In the genomic region with DNA sequence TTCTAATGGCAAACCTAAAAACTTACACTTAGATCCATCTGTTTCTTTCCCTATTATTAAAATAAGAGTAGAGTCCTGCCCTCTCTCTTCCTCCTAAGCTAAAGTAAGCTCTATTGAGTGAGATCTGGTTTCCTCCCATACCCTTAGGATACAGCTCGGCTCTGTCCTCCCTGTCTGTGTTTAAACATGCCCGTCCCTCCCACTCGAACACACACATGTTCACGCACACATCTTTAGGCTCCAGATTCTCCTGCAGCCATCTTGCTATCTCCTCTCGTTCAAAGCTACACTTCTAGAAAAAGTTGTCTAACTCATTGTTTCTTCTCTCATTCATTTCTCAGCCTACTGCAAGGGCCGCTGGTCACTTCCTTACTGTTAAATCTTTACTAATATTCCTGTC, we compare ENCODE assay signal across 1 cellular context.
TF ChIP-seq lines count a peak whose summit lies in the region.

No MANE protein-coding gene starts in this region.

TF ChIP-seq in WTC11, 78 proteins besides CTCF, POLR2A, EP300 and RAD21 (continued from another document):
- TF ChIP-seq FOXP1 (CRISPR knock-in tag; IDR thresholded peaks at IDR 0.05; ENCODE audit: borderline replicate concordance) (no peak), SP1 (CRISPR knock-in tag; conservative IDR thresholded peaks at IDR 0.05) (no peak), TCF7 (CRISPR knock-in tag; IDR thresholded peaks at IDR 0.05; ENCODE audit: low read depth) (no peak), ZNF396 (CRISPR knock-in tag; IDR thresholded peaks at IDR 0.05; ENCODE audit: borderline replicate concordance) (no peak), NFYB (CRISPR knock-in tag; conservative IDR thresholded peaks at IDR 0.05; ENCODE audit: low read depth) (no peak), NR1H2 (CRISPR knock-in tag; IDR thresholded peaks at IDR 0.05) (no peak), ATF1 (CRISPR knock-in tag; IDR thresholded peaks at IDR 0.05) (no peak), CREM (CRISPR knock-in tag; IDR thresholded peaks at IDR 0.05) (no peak), TEAD1 (CRISPR knock-in tag; IDR thresholded peaks at IDR 0.05) (no peak)
- TF ChIP-seq, protein P1, sequence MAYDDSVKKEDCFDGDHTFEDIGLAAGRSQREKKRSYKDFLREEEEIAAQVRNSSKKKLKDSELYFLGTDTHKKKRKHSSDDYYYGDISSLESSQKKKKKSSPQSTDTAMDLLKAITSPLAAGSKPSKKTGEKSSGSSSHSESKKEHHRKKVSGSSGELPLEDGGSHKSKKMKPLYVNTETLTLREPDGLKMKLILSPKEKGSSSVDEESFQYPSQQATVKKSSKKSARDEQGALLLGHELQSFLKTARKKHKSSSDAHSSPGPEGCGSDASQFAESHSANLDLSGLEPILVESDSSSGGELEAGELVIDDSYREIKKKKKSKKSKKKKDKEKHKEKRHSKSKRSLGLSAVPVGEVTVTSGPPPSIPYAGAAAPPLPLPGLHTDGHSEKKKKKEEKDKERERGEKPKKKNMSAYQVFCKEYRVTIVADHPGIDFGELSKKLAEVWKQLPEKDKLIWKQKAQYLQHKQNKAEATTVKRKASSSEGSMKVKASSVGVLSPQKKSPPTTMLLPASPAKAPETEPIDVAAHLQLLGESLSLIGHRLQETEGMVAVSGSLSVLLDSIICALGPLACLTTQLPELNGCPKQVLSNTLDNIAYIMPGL (CRISPR knock-in tag; IDR thresholded peaks at IDR 0.05) = no peak
- TF ChIP-seq, protein P2, sequence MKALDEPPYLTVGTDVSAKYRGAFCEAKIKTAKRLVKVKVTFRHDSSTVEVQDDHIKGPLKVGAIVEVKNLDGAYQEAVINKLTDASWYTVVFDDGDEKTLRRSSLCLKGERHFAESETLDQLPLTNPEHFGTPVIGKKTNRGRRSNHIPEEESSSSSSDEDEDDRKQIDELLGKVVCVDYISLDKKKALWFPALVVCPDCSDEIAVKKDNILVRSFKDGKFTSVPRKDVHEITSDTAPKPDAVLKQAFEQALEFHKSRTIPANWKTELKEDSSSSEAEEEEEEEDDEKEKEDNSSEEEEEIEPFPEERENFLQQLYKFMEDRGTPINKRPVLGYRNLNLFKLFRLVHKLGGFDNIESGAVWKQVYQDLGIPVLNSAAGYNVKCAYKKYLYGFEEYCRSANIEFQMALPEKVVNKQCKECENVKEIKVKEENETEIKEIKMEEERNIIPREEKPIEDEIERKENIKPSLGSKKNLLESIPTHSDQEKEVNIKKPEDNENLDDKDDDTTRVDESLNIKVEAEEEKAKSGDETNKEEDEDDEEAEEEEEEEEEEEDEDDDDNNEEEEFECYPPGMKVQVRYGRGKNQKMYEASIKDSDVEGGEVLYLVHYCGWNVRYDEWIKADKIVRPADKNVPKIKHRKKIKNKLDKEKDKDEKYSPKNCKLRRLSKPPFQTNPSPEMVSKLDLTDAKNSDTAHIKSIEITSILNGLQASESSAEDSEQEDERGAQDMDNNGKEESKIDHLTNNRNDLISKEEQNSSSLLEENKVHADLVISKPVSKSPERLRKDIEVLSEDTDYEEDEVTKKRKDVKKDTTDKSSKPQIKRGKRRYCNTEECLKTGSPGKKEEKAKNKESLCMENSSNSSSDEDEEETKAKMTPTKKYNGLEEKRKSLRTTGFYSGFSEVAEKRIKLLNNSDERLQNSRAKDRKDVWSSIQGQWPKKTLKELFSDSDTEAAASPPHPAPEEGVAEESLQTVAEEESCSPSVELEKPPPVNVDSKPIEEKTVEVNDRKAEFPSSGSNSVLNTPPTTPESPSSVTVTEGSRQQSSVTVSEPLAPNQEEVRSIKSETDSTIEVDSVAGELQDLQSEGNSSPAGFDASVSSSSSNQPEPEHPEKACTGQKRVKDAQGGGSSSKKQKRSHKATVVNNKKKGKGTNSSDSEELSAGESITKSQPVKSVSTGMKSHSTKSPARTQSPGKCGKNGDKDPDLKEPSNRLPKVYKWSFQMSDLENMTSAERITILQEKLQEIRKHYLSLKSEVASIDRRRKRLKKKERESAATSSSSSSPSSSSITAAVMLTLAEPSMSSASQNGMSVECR (CRISPR knock-in tag; IDR thresholded peaks at IDR 0.05; ENCODE audit: borderline replicate concordance) = no peak
